9 cellular contexts compared by ENCODE assay signal in genomic region chr4:112951362-112951962, GRCh38.
DNase-seq lines count a peak whose midpoint lies in the region; ATAC-seq and TF ChIP-seq lines count a peak whose summit lies in the region.
"Had no signal": no experiment of that assay in that cellular context is flagged by ENCODE, and none has a peak within 500 bp of the region (broad histone marks: within the 10 kb centered on the region; RNA-seq: fewer than 3 reads in every experiment).

No MANE protein-coding gene starts in this region.

- TF ChIP-seq CTCF in KMS-11 (conservative IDR thresholded peaks at IDR 0.05; ENCODE audit: low read depth, low read length) (peak; percentile 71), brain (conservative IDR thresholded peaks at IDR 0.05) (peak; percentile 48 to 62), mesothelial cell of epicardium (IDR thresholded peaks at IDR 0.05; ENCODE audit: unreplicated experiment) (peak; percentile 77)

- H3K36me3 Mint-ChIP-seq in brain (peaks cover 8% of the 10 kb centered on the region), mesothelial cell of epicardium (no peaks in the 10 kb centered on the region)
- H3K36me3 Mint-ChIP-seq: activated naive CD8-positive, alpha-beta T cell treated with anti-CD3 and anti-CD28 coated beads, Interleukin-2, amount 10 ng/mL, durations not matched to agents 7 days and 5 days had no signal

- no peak overlapping the region for H3K9ac ChIP-seq in KMS-11

- H3K27me3 Mint-ChIP-seq in brain (no peaks in the 10 kb centered on the region), mesothelial cell of epicardium (ENCODE audit: low read depth) (no peaks in the 10 kb centered on the region)
- peaks cover 15% of the 10 kb centered on the region for H3K27me3 Mint-ChIP-seq in stimulated activated naive CD8-positive, alpha-beta T cell treated with anti-CD3 and anti-CD28 coated beads, Interleukin-15, amount 100 ng/mL, for 72 hours

- no peak overlapping the region for H3K4me2 ChIP-seq in KMS-11

- no peak overlapping the region for H2AFZ ChIP-seq in KMS-11 (ENCODE audit: low read depth)

- no peaks in the 10 kb centered on the region for H4K20me1 ChIP-seq in KMS-11 (ENCODE audit: insufficient read depth)

- H3K4me1 Mint-ChIP-seq in brain (peaks cover 49% of the 10 kb centered on the region), mesothelial cell of epicardium (no peaks in the 10 kb centered on the region)
- no peaks in the 10 kb centered on the region for H3K4me1 Mint-ChIP-seq in stimulated activated naive CD8-positive, alpha-beta T cell treated with anti-CD3 and anti-CD28 coated beads, Interleukin-15, amount 100 ng/mL, for 72 hours

- no peak for ATAC-seq in GM18517 (IDR thresholded peaks at IDR 0.05; ENCODE audit: unreplicated experiment)
- no peak for ATAC-seq in stimulated activated naive CD8-positive, alpha-beta T cell treated with anti-CD3 and anti-CD28 coated beads, Interleukin-15, amount 100 ng/mL, for 72 hours

- H3K79me2 ChIP-seq in KMS-11 (ENCODE audit: insufficient read depth, low read depth): no peaks in the 10 kb centered on the region

- in situ Hi-C loops in Caki2 (cut with HindIII; ENCODE audit: low pct_unique_long_range_greater_than_20kb, low sequenced_read_pairs): no loop called here

- no peaks in the 10 kb centered on the region for H3K36me3 ChIP-seq in KMS-11 (ENCODE audit: insufficient read depth)

- no peak overlapping the region for H3K27ac ChIP-seq in KMS-11

- H3K27ac Mint-ChIP-seq in brain (peak overlapping the region in 2 of 5 experiments; percentile 25 to 64), mesothelial cell of epicardium (no peak overlapping the region)
- H3K27ac Mint-ChIP-seq in stimulated activated naive CD8-positive, alpha-beta T cell treated with anti-CD3 and anti-CD28 coated beads, Interleukin-15, amount 100 ng/mL, for 72 hours: no peak overlapping the region
- H3K27ac Mint-ChIP-seq: activated naive CD8-positive, alpha-beta T cell treated with anti-CD3 and anti-CD28 coated beads, Interleukin-2, amount 10 ng/mL, durations not matched to agents 7 days and 5 days had no signal

- H3K4me3 ChIP-seq in KMS-11 (IDR thresholded peaks at IDR 0.05; ENCODE audit: insufficient read depth, low read depth, low read length): no peak overlapping the region

- H3K4me3 Mint-ChIP-seq in brain (peak overlapping the region in 1 of 5 experiments; percentile 62), mesothelial cell of epicardium (no peak overlapping the region)
- no peak overlapping the region for H3K4me3 Mint-ChIP-seq in stimulated activated naive CD8-positive, alpha-beta T cell treated with anti-CD3 and anti-CD28 coated beads, Interleukin-15, amount 100 ng/mL, for 72 hours
- H3K4me3 Mint-ChIP-seq: activated naive CD8-positive, alpha-beta T cell treated with anti-CD3 and anti-CD28 coated beads, Interleukin-2, amount 10 ng/mL, durations not matched to agents 7 days and 5 days had no signal

- H3K9me3 Mint-ChIP-seq in brain: peaks cover 0 to 4% (median 2%) of the 10 kb centered on the region in 5 experiments
- no peaks in the 10 kb centered on the region for H3K9me3 Mint-ChIP-seq in mesothelial cell of epicardium
- H3K9me3 Mint-ChIP-seq in stimulated activated naive CD8-positive, alpha-beta T cell treated with anti-CD3 and anti-CD28 coated beads, Interleukin-15, amount 100 ng/mL, for 72 hours: no peaks in the 10 kb centered on the region
- H3K9me3 Mint-ChIP-seq: activated naive CD8-positive, alpha-beta T cell treated with anti-CD3 and anti-CD28 coated beads, Interleukin-2, amount 10 ng/mL, durations not matched to agents 7 days and 5 days had no signal

- no peaks in the 10 kb centered on the region for H3K4me1 ChIP-seq in KMS-11 (ENCODE audit: low read depth, poor library complexity, severe bottlenecking)

- DNase-seq in Caki2 (ENCODE audit: low read depth) (peak; percentile 8), mesothelial cell of epicardium (ENCODE audit: low spot score in 2 of 2, unreplicated experiment in 2 of 2) (no peak), NCI-H128 (lab: John Stamatoyannopoulos, UW; ENCODE audit: unreplicated experiment) (no peak)
- DNase-seq in activated T-cell treated with anti-CD3 and anti-CD28 coated beads, Interleukin-2, amount 50 U/mL, for 48 hours: no peak
- DNase-seq in stimulated activated naive CD8-positive, alpha-beta T cell treated with anti-CD3 and anti-CD28 coated beads, Interleukin-15, amount 100 ng/mL, for 72 hours: no peak
- DNase-seq: activated naive CD8-positive, alpha-beta T cell treated with anti-CD3 and anti-CD28 coated beads, Interleukin-2, amount 10 ng/mL, durations not matched to agents 7 days and 5 days had no signal

- no peaks in the 10 kb centered on the region for H3K27me3 ChIP-seq in KMS-11 (ENCODE audit: insufficient read depth, low read depth)
